Comparison of ENCODE assay signal across 12 cellular contexts in genomic region chrX:40299028-40299479, GRCh38.
DNase-seq lines count a peak whose midpoint lies in the region; TF ChIP-seq lines count a peak whose summit lies in the region.
"Had no signal": no experiment of that assay in that cellular context is flagged by ENCODE, and none has a peak within 500 bp of the region (broad histone marks: within the 10 kb centered on the region; RNA-seq: fewer than 3 reads in every experiment).

No MANE protein-coding gene starts in this region.

- peak overlapping the region; percentile 29; the same call in 1 of the 2 replicates for H3K9ac ChIP-seq in ES-I3 (ENCODE audit: low read depth, low read length)
- H3K9ac ChIP-seq: parathyroid adenoma had no signal

- no peak for TF ChIP-seq POLR2A in ovary (IDR thresholded peaks at IDR 0.05)

- peak overlapping the region; percentile 45 to 56 for H3K27ac ChIP-seq in ovary
- no peak overlapping the region for H3K27ac ChIP-seq in coronary artery
- H3K27ac ChIP-seq: HL-60, parathyroid adenoma had no signal

- no peak for TF ChIP-seq EP300 in ovary (IDR thresholded peaks at IDR 0.05)

- H3K36me3 ChIP-seq in ES-I3 (ENCODE audit: insufficient read depth, low read length) = no peaks in the 10 kb centered on the region
- no peaks in the 10 kb centered on the region for H3K36me3 ChIP-seq in ovary

- H3K9me3 ChIP-seq in ES-I3 (ENCODE audit: control insufficient read depth, insufficient read depth, low read length) = no peaks in the 10 kb centered on the region
- no peaks in the 10 kb centered on the region for H3K9me3 ChIP-seq in ovary

- intact Hi-C loops in ovary (cut with DNase I) = no loop called here

- no peaks in the 10 kb centered on the region for H3K27me3 ChIP-seq in ovary

- peak; percentile 35 for DNase-seq in NCI-H1092 treated with DMSO at 0.1 percent for 48 hours (lab: John Stamatoyannopoulos, UW)
- DNase-seq in dermis microvascular lymphatic vessel endothelial cell (ENCODE audit: low read depth in 2 of 2) = peak; percentile 1 to 23
- peak; percentile 28 to 53 (median 35) for DNase-seq in ovary
- no peak for DNase-seq in GM20000 (ENCODE audit: low spot score)
- DNase-seq in NCI-H187 treated with DMSO at 0.1 percent for 48 hours (lab: John Stamatoyannopoulos, UW) = no peak
- no peak for DNase-seq in coronary artery (ENCODE audit: low spot score)
- no peak for DNase-seq in activated CD4-positive, alpha-beta T cell treated with anti-CD3 and anti-CD28 coated beads, Interleukin-2, amount 50 U/mL, for 48 hours
- DNase-seq: NCI-H2081 treated with DMSO at 0.1 percent for 48 hours, SW 1271 had no signal

- H3K4me1 ChIP-seq in ES-I3 (ENCODE audit: insufficient read depth, low read length) (peaks cover 20% of the 10 kb centered on the region; the same call in 1 of the 2 replicates), ovary (ENCODE audit: insufficient read depth) (no peaks in the 10 kb centered on the region)
- H3K4me1 ChIP-seq: parathyroid adenoma had no signal

- TF ChIP-seq CTCF in ovary (IDR thresholded peaks at IDR 0.05) (peak in 2 of 3 donors; percentile 20 to 29), GM20000 (IDR thresholded peaks at IDR 0.05; ENCODE audit: extremely low read depth, missing control alignments) (no peak), coronary artery (IDR thresholded peaks at IDR 0.05) (no peak)

- 26 to 37% (median 37%) methylated on average over 17 of the region's 17 CpGs for WGBS in ovary, 3 donors

- no peak overlapping the region for H3K4me3 ChIP-seq in ovary
- no peak overlapping the region for H3K4me3 ChIP-seq in coronary artery

Comparison
In these comparisons a context has a peak if more than half of its experiments do, and no peak if none do; other contexts are left out.
1. DNase-seq: peak in NCI-H1092 treated with DMSO at 0.1 percent for 48 hours (single experiment), dermis microvascular lymphatic vessel endothelial cell (2 of 2) and ovary (5 of 5); none in GM20000 (single experiment), NCI-H187 treated with DMSO at 0.1 percent for 48 hours (single experiment), coronary artery (single experiment) and activated CD4-positive, alpha-beta T cell treated with anti-CD3 and anti-CD28 coated beads, Interleukin-2, amount 50 U/mL, for 48 hours (0 of 2).
2. H3K27ac ChIP-seq: peak in ovary (2 of 2); none in coronary artery (0 of 2).
3. CTCF ChIP-seq: peak in ovary (2 of 3); none in GM20000 (single experiment) and coronary artery (single experiment).